11 cellular contexts compared by ENCODE assay signal in the genomic region with DNA sequence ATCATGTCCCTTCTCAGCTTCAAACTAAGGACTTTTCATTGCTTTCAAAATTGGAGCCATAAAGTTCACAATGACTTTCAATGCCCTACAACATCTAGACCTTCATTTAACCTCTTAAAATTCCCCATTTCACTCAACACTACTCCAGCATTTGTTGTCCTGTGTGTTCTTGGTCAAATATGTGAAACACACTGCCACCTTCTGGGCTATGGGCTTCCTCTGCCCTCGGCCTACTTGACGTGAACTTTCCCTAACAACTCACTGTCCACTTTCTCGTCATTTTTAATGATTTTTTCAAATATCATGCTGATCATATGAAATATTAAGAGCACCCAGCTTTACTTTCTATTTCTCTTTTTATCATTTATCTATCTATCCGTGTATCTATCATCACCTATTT.
A peak's percentile ranks its signal among the peaks of the same experiment; 100 is the strongest.
DNase-seq lines count a peak whose midpoint lies in the region; ATAC-seq and TF ChIP-seq lines count a peak whose summit lies in the region.
"Had no signal": no experiment of that assay in that cellular context is flagged by ENCODE, and none has a peak within 500 bp of the region (broad histone marks: within the 10 kb centered on the region; RNA-seq: fewer than 3 reads in every experiment).

No MANE protein-coding gene starts in this region.

- peaks cover 9% of the 10 kb centered on the region for H3K4me1 Mint-ChIP-seq in Caco-2 (ENCODE audit: low read depth, unreplicated experiment)
- H3K4me1 Mint-ChIP-seq: activated naive CD8-positive, alpha-beta T cell treated with anti-CD3 and anti-CD28 coated beads, Interleukin-2, amount 10 ng/mL, durations not matched to agents 7 days and 5 days had no signal

- H3K36me3 ChIP-seq in Caco-2 (ENCODE audit: control insufficient read depth, insufficient read depth, low read length): no peaks in the 10 kb centered on the region
- H3K36me3 ChIP-seq: HAP-1 had no signal

- no peaks in the 10 kb centered on the region for H3K27me3 Mint-ChIP-seq in Caco-2 (ENCODE audit: insufficient read depth, unreplicated experiment)
- H3K27me3 Mint-ChIP-seq: activated naive CD8-positive, alpha-beta T cell treated with anti-CD3 and anti-CD28 coated beads, Interleukin-2, amount 10 ng/mL, durations not matched to agents 7 days and 5 days had no signal

- intact Hi-C loops in Caco-2 (cut with micrococcal nuclease; ENCODE audit: unreplicated experiment): no loop called here

- no peak for ATAC-seq in GM19324 (IDR thresholded peaks at IDR 0.05; ENCODE audit: low FRiP score, unreplicated experiment)
- ATAC-seq in GM19395 (IDR thresholded peaks at IDR 0.05; ENCODE audit: unreplicated experiment): no peak

- BruUV-seq in Caco-2 (replicated peaks; lab: Mats Ljungman, UMichigan): no TSS peak

- H3K4me1 ChIP-seq in Caco-2: no peaks in the 10 kb centered on the region
- H3K4me1 ChIP-seq: HAP-1 had no signal

- H3K4me3 Mint-ChIP-seq in Caco-2 (ENCODE audit: unreplicated experiment): no peak overlapping the region
- H3K4me3 Mint-ChIP-seq: activated naive CD8-positive, alpha-beta T cell treated with anti-CD3 and anti-CD28 coated beads, Interleukin-2, amount 10 ng/mL, durations not matched to agents 7 days and 5 days had no signal

- H3K36me3 Mint-ChIP-seq in Caco-2 (ENCODE audit: insufficient read depth, unreplicated experiment): no peaks in the 10 kb centered on the region
- H3K36me3 Mint-ChIP-seq: activated naive CD8-positive, alpha-beta T cell treated with anti-CD3 and anti-CD28 coated beads, Interleukin-2, amount 10 ng/mL, durations not matched to agents 7 days and 5 days had no signal

- H3K27me3 ChIP-seq in Caco-2 (replicated peaks; ENCODE audit: control insufficient read depth, insufficient read depth, low read length): no peaks in the 10 kb centered on the region

- no peak overlapping the region for H3K27ac Mint-ChIP-seq in Caco-2 (ENCODE audit: unreplicated experiment)
- H3K27ac Mint-ChIP-seq: activated naive CD8-positive, alpha-beta T cell treated with anti-CD3 and anti-CD28 coated beads, Interleukin-2, amount 10 ng/mL, durations not matched to agents 7 days and 5 days had no signal

- H3K9me3 Mint-ChIP-seq in Caco-2 (ENCODE audit: unreplicated experiment): no peaks in the 10 kb centered on the region
- H3K9me3 Mint-ChIP-seq: activated naive CD8-positive, alpha-beta T cell treated with anti-CD3 and anti-CD28 coated beads, Interleukin-2, amount 10 ng/mL, durations not matched to agents 7 days and 5 days had no signal

- POLR2A ChIA-PET in Caco-2 (lab: Charles Lee): no interaction called here

- H3K9me3 ChIP-seq in Caco-2: no peaks in the 10 kb centered on the region
- H3K9me3 ChIP-seq: HAP-1 had no signal

- peak; percentile 20 to 43 for TF ChIP-seq CTCF in Caco-2 (IDR thresholded peaks at IDR 0.05; ENCODE audit: insufficient read depth in 1 of 2, low read depth in 1 of 2, low read length in 1 of 2, severe bottlenecking in 1 of 2, unreplicated experiment in 1 of 2)
- TF ChIP-seq CTCF in LNCAP (IDR thresholded peaks at IDR 0.05): peak; percentile 54; the same call in 1 of the 2 replicates

- H3K4me3 ChIP-seq in Caco-2 (ENCODE audit: low read depth, low read length): no peak overlapping the region
- H3K4me3 ChIP-seq: HAP-1 had no signal

- DNase-seq in Caco-2: peak; percentile 17 to 37
- DNase-seq in SHP77 treated with DMSO at 0.1 percent for 48 hours (lab: John Stamatoyannopoulos, UW): peak; percentile 44
- DNase-seq in inferior parietal cortex (ENCODE audit: extremely low spot score): peak; percentile 29
- no peak for DNase-seq in stimulated activated CD4-positive, alpha-beta T cell treated with anti-CD3 and anti-CD28 coated beads, Interleukin-2, amount 100 ng/mL, for 24 hours
- DNase-seq in DMS79 treated with DMSO at 0.1 percent for 48 hours (lab: John Stamatoyannopoulos, UW): no peak
- DNase-seq: activated naive CD8-positive, alpha-beta T cell treated with anti-CD3 and anti-CD28 coated beads, Interleukin-2, amount 10 ng/mL, durations not matched to agents 7 days and 5 days; trophoblast cell had no signal

- CTCF ChIA-PET in Caco-2 (lab: Charles Lee): no interaction called here

Comparison
In these comparisons a context has a peak if more than half of its experiments do, and no peak if none do; other contexts are left out.
1. DNase-seq: peak in Caco-2 (2 of 2), SHP77 treated with DMSO at 0.1 percent for 48 hours (single experiment) and inferior parietal cortex (single experiment); none in stimulated activated CD4-positive, alpha-beta T cell treated with anti-CD3 and anti-CD28 coated beads, Interleukin-2, amount 100 ng/mL, for 24 hours (0 of 2) and DMS79 treated with DMSO at 0.1 percent for 48 hours (single experiment).